ENCODE assay signal across 8 cellular contexts in the genomic region with DNA sequence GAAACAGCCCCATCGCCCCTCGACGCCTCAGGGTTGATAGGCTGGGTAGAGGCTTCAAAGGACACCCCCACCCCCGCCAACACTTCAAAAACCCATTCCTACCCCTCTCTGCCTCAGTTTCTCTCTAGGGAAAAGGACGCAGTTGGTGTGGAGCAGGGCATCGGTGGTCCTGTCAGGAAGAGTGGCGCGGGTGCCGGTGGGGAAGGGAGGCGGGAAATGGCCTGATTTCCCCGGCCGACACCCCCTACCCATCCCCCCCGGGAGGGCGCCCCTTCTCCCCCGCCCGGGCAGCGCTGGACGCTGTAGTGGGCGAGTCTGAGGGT. TPM values are rescaled to one million over a fixed set of nuclear protein-coding genes. Genes with fewer than 3 reads are reported as not detected.
DNase-seq lines count a peak whose midpoint lies in the region; ATAC-seq and TF ChIP-seq lines count a peak whose summit lies in the region.

No MANE protein-coding gene starts in this region.

- H3K9me3 ChIP-seq in Loucy (ENCODE audit: insufficient read depth, low read depth, low read length) (no peaks in the 10 kb centered on the region), endocrine pancreas (ENCODE audit: control insufficient read depth, low read length) (no peaks in the 10 kb centered on the region), ovary (no peaks in the 10 kb centered on the region)

- TF ChIP-seq EP300 in ovary (IDR thresholded peaks at IDR 0.05), result no peak

- H3K9ac ChIP-seq in Loucy (ENCODE audit: low read depth, low read length, poor library complexity, severe bottlenecking), result peak overlapping the region; percentile 57
- peak overlapping the region; percentile 84 for H3K9ac ChIP-seq in endocrine pancreas (ENCODE audit: control insufficient read depth, insufficient read depth, low read length)

- H3K9me2 ChIP-seq in Loucy (replicated peaks; ENCODE audit: low read depth, low read length), result no peaks in the 10 kb centered on the region

- H2AFZ ChIP-seq in Loucy (ENCODE audit: low read length), result peak overlapping the region; percentile 88; the same call in 1 of the 2 replicates

- 0 to 1% (median 1%) methylated on average over 18 to 19 of the region's 19 CpGs for WGBS in ovary, 3 donors

- peak; percentile 5 for ATAC-seq in GM21423 (IDR thresholded peaks at IDR 0.05; ENCODE audit: unreplicated experiment)

- H3F3A ChIP-seq in Loucy (ENCODE audit: low read depth), result 0 out of 2 replicates have a peak, but pooled peaks cover 3% of the 10 kb centered on the region

- peak overlapping the region; percentile 69 to 98 for H3K27ac ChIP-seq in ovary

- no peaks in the 10 kb centered on the region for H3K79me2 ChIP-seq in Loucy (ENCODE audit: insufficient read depth, low read length)

- no peaks in the 10 kb centered on the region for H3K27me3 ChIP-seq in Loucy (ENCODE audit: insufficient read depth, low read length, poor library complexity, severe bottlenecking)
- no peaks in the 10 kb centered on the region for H3K27me3 ChIP-seq in endocrine pancreas (ENCODE audit: control insufficient read depth, insufficient read depth, low read length)
- no peaks in the 10 kb centered on the region for H3K27me3 ChIP-seq in ovary

- peak overlapping the region; percentile 87 for H3K4me2 ChIP-seq in Loucy (ENCODE audit: low read depth, low read length, poor library complexity, severe bottlenecking)

- DNase-seq in ovary (no peak), medulla oblongata (ENCODE audit: extremely low spot score) (no peak), HuH-7 (ENCODE audit: low spot score) (no peak)
- DNase-seq in activated CD8-positive, alpha-beta memory T cell treated with anti-CD3 and anti-CD28 coated beads for 24 hours, result no peak
- no peak for DNase-seq in activated CD4-positive, alpha-beta T cell treated with anti-CD3 and anti-CD28 coated beads for 4 hours

- H4K20me1 ChIP-seq in Loucy (ENCODE audit: insufficient read depth, low read length, poor library complexity, severe bottlenecking), result no peaks in the 10 kb centered on the region

- TF ChIP-seq POLR2A in ovary (IDR thresholded peaks at IDR 0.05), result no peak

- H3K4me1 ChIP-seq in Loucy (ENCODE audit: insufficient read depth, low read length, poor library complexity, severe bottlenecking), result peaks cover 18% of the 10 kb centered on the region
- no peaks in the 10 kb centered on the region for H3K4me1 ChIP-seq in endocrine pancreas (ENCODE audit: control insufficient read depth, insufficient read depth, low read length)
- H3K4me1 ChIP-seq in ovary (ENCODE audit: insufficient read depth), result peaks cover 7% of the 10 kb centered on the region

- TF ChIP-seq CTCF in Loucy (conservative IDR thresholded peaks at IDR 0.05; ENCODE audit: low read length) (no peak), ovary (IDR thresholded peaks at IDR 0.05) (no peak)

- H3K4me3 ChIP-seq in Loucy (ENCODE audit: low read length, poor library complexity, severe bottlenecking) (peak overlapping the region; percentile 76), endocrine pancreas (ENCODE audit: control insufficient read depth, insufficient read depth, low read length) (no peak overlapping the region), ovary (peak overlapping the region; percentile 80)

- H3K36me3 ChIP-seq in Loucy (ENCODE audit: insufficient read depth, low read length) (no peaks in the 10 kb centered on the region), endocrine pancreas (ENCODE audit: control insufficient read depth, insufficient read depth, low read length) (no peaks in the 10 kb centered on the region), ovary (no peaks in the 10 kb centered on the region)

- intact Hi-C loops in ovary (cut with DNase I), result no loop called here

RNA-seq across cellular contexts. Expression of gene NRSN2, which starts 0.4 kb away (rescaled TPM):
- total RNA-seq in ovary, result 10 to 100 TPM; 20.5 to 77.9 (median 43.8) TPM
- 10 to 100 TPM; 32.4 to 36.7 TPM for polyA plus RNA-seq in ovary

RNA-seq across cellular contexts. Expression of gene SOX12, which starts 21.9 kb away (rescaled TPM):
- total RNA-seq in ovary, result 10 to 100 TPM in 5 of 7 donors, 1 to 10 TPM in 2; 4.8 to 34.1 (median 25.7) TPM
- 1 to 10 TPM; 4.1 to 8.7 TPM for polyA plus RNA-seq in ovary

RNA-seq across cellular contexts. Expression of gene TRIB3, which starts 33.3 kb away (rescaled TPM):
- 10 to 100 TPM in 1 of 7 donors, 1 to 10 TPM in 6; 1.5 to 55.1 (median 4.9) TPM for total RNA-seq in ovary
- polyA plus RNA-seq in ovary, result 1 to 10 TPM; 2.3 to 2.7 TPM

RNA-seq across cellular contexts. Expression of gene ZCCHC3, which starts 49.9 kb away (rescaled TPM):
- 10 to 100 TPM; 13.6 to 28.1 (median 23.1) TPM for total RNA-seq in ovary
- 10 to 100 TPM; 16.8 to 23.2 TPM for polyA plus RNA-seq in ovary

RNA-seq across cellular contexts. Expression of gene C20orf96, which starts 56.7 kb away (rescaled TPM):
- 10 to 100 TPM in 6 of 7 donors, 1 to 10 TPM in 1; 6.6 to 17.5 (median 11.7) TPM for total RNA-seq in ovary
- 10 to 100 TPM; 11.7 to 14.7 TPM for polyA plus RNA-seq in ovary
